Comparison of ENCODE assay signal across 1 cellular context in genomic region chr11:65416341-65417185, GRCh38.
TF ChIP-seq lines count a peak whose summit lies in the region.

No MANE protein-coding gene starts in this region.

TF ChIP-seq in H1, 55 proteins besides CTCF, POLR2A, EP300 and RAD21:
- TF ChIP-seq HDAC2 (IDR thresholded peaks at IDR 0.05; ENCODE audit: borderline replicate concordance in 1 of 2, low read depth in 2 of 2, low read length in 2 of 2): no peak; a peak in 1 of 4 replicates
- no peak for TF ChIP-seq SP2 (IDR thresholded peaks at IDR 0.05; ENCODE audit: low read length)
- peak; percentile 46; the same call in 1 of the 2 replicates for TF ChIP-seq SP1 (IDR thresholded peaks at IDR 0.05; ENCODE audit: low read depth, low read length)
- no peak for TF ChIP-seq KDM5A (IDR thresholded peaks at IDR 0.05; ENCODE audit: low read length)
- TF ChIP-seq ASH2L (IDR thresholded peaks at IDR 0.05; ENCODE audit: low read length): no peak
- TF ChIP-seq, protein P1, sequence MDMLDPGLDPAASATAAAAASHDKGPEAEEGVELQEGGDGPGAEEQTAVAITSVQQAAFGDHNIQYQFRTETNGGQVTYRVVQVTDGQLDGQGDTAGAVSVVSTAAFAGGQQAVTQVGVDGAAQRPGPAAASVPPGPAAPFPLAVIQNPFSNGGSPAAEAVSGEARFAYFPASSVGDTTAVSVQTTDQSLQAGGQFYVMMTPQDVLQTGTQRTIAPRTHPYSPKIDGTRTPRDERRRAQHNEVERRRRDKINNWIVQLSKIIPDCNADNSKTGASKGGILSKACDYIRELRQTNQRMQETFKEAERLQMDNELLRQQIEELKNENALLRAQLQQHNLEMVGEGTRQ (IDR thresholded peaks at IDR 0.05; ENCODE audit: low read length): no peak
- TF ChIP-seq CEBPB (IDR thresholded peaks at IDR 0.05; ENCODE audit: low read depth, low read length): no peak
- TF ChIP-seq POU5F1 (IDR thresholded peaks at IDR 0.05; ENCODE audit: low read depth, low read length): no peak
- TF ChIP-seq TAF1 (IDR thresholded peaks at IDR 0.05; ENCODE audit: low read depth, low read length): no peak
- no peak for TF ChIP-seq RBBP5 (IDR thresholded peaks at IDR 0.05; ENCODE audit: borderline replicate concordance, low read depth, low read length)
- TF ChIP-seq GTF2F1 (IDR thresholded peaks at IDR 0.05; ENCODE audit: borderline replicate concordance, low read depth, low read length): no peak
- no peak for TF ChIP-seq SUZ12 (IDR thresholded peaks at IDR 0.05; ENCODE audit: low read length)
- TF ChIP-seq RXRA (IDR thresholded peaks at IDR 0.05; ENCODE audit: insufficient read depth, low read depth, low read length): no peak
- no peak for TF ChIP-seq FOSL1 (IDR thresholded peaks at IDR 0.05; ENCODE audit: insufficient read depth, low read depth, low read length)
- no peak for TF ChIP-seq BACH1 (IDR thresholded peaks at IDR 0.05; ENCODE audit: low read length)
- TF ChIP-seq KDM1A (IDR thresholded peaks at IDR 0.05; ENCODE audit: borderline replicate concordance, low read length): no peak
- TF ChIP-seq GABPA (IDR thresholded peaks at IDR 0.05; ENCODE audit: borderline replicate concordance, insufficient read depth, low read length): peak; percentile 79; the same call in 1 of the 2 replicates
- no peak for TF ChIP-seq SIRT6 (IDR thresholded peaks at IDR 0.05; ENCODE audit: low read length)
- TF ChIP-seq RFX5 (IDR thresholded peaks at IDR 0.05; ENCODE audit: borderline replicate concordance, low read depth, low read length): no peak
- TF ChIP-seq MAFK (IDR thresholded peaks at IDR 0.05; ENCODE audit: low read depth, low read length): no peak
- no peak for TF ChIP-seq TAF7 (optimal IDR thresholded peaks at IDR 0.05; ENCODE audit: borderline replicate concordance, low read depth, low read length)
- no peak for TF ChIP-seq KDM4A (IDR thresholded peaks at IDR 0.05; ENCODE audit: low read depth, low read length, severe bottlenecking)
- TF ChIP-seq BCL11A (IDR thresholded peaks at IDR 0.05; ENCODE audit: low read depth in 2 of 2, low read length in 2 of 2): no peak
- no peak for TF ChIP-seq SAP30 (IDR thresholded peaks at IDR 0.05; ENCODE audit: insufficient read depth, insufficient replicate concordance, low read length)
- TF ChIP-seq SP4 (IDR thresholded peaks at IDR 0.05; ENCODE audit: low read length): 0 out of 2 replicates have a peak, but pooled peaks have one; percentile 64
- no peak for TF ChIP-seq RNF2 (IDR thresholded peaks at IDR 0.05; ENCODE audit: borderline replicate concordance, low read depth, low read length, missing control alignments, poor library complexity, severe bottlenecking)
- no peak for TF ChIP-seq HDAC6 (IDR thresholded peaks at IDR 0.05; ENCODE audit: low read depth, low read length)
- TF ChIP-seq, protein P2, sequence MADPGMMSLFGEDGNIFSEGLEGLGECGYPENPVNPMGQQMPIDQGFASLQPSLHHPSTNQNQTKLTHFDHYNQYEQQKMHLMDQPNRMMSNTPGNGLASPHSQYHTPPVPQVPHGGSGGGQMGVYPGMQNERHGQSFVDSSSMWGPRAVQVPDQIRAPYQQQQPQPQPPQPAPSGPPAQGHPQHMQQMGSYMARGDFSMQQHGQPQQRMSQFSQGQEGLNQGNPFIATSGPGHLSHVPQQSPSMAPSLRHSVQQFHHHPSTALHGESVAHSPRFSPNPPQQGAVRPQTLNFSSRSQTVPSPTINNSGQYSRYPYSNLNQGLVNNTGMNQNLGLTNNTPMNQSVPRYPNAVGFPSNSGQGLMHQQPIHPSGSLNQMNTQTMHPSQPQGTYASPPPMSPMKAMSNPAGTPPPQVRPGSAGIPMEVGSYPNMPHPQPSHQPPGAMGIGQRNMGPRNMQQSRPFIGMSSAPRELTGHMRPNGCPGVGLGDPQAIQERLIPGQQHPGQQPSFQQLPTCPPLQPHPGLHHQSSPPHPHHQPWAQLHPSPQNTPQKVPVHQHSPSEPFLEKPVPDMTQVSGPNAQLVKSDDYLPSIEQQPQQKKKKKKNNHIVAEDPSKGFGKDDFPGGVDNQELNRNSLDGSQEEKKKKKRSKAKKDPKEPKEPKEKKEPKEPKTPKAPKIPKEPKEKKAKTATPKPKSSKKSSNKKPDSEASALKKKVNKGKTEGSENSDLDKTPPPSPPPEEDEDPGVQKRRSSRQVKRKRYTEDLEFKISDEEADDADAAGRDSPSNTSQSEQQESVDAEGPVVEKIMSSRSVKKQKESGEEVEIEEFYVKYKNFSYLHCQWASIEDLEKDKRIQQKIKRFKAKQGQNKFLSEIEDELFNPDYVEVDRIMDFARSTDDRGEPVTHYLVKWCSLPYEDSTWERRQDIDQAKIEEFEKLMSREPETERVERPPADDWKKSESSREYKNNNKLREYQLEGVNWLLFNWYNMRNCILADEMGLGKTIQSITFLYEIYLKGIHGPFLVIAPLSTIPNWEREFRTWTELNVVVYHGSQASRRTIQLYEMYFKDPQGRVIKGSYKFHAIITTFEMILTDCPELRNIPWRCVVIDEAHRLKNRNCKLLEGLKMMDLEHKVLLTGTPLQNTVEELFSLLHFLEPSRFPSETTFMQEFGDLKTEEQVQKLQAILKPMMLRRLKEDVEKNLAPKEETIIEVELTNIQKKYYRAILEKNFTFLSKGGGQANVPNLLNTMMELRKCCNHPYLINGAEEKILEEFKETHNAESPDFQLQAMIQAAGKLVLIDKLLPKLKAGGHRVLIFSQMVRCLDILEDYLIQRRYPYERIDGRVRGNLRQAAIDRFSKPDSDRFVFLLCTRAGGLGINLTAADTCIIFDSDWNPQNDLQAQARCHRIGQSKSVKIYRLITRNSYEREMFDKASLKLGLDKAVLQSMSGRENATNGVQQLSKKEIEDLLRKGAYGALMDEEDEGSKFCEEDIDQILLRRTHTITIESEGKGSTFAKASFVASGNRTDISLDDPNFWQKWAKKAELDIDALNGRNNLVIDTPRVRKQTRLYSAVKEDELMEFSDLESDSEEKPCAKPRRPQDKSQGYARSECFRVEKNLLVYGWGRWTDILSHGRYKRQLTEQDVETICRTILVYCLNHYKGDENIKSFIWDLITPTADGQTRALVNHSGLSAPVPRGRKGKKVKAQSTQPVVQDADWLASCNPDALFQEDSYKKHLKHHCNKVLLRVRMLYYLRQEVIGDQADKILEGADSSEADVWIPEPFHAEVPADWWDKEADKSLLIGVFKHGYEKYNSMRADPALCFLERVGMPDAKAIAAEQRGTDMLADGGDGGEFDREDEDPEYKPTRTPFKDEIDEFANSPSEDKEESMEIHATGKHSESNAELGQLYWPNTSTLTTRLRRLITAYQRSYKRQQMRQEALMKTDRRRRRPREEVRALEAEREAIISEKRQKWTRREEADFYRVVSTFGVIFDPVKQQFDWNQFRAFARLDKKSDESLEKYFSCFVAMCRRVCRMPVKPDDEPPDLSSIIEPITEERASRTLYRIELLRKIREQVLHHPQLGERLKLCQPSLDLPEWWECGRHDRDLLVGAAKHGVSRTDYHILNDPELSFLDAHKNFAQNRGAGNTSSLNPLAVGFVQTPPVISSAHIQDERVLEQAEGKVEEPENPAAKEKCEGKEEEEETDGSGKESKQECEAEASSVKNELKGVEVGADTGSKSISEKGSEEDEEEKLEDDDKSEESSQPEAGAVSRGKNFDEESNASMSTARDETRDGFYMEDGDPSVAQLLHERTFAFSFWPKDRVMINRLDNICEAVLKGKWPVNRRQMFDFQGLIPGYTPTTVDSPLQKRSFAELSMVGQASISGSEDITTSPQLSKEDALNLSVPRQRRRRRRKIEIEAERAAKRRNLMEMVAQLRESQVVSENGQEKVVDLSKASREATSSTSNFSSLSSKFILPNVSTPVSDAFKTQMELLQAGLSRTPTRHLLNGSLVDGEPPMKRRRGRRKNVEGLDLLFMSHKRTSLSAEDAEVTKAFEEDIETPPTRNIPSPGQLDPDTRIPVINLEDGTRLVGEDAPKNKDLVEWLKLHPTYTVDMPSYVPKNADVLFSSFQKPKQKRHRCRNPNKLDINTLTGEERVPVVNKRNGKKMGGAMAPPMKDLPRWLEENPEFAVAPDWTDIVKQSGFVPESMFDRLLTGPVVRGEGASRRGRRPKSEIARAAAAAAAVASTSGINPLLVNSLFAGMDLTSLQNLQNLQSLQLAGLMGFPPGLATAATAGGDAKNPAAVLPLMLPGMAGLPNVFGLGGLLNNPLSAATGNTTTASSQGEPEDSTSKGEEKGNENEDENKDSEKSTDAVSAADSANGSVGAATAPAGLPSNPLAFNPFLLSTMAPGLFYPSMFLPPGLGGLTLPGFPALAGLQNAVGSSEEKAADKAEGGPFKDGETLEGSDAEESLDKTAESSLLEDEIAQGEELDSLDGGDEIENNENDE (IDR thresholded peaks at IDR 0.05; ENCODE audit: insufficient replicate concordance, low read length): no peak
- TF ChIP-seq CREB1 (IDR thresholded peaks at IDR 0.05): peak; percentile 45; the same call in 1 of the 2 replicates
- no peak for TF ChIP-seq JUND (IDR thresholded peaks at IDR 0.05; ENCODE audit: low read length)
- no peak for TF ChIP-seq NANOG (IDR thresholded peaks at IDR 0.05; ENCODE audit: insufficient read depth, low read depth, low read length, poor library complexity, severe bottlenecking)
- TF ChIP-seq CTBP2 (IDR thresholded peaks at IDR 0.05; ENCODE audit: borderline replicate concordance, insufficient read depth, insufficient read length, low read length): no peak
- TF ChIP-seq CHD2 (IDR thresholded peaks at IDR 0.05; ENCODE audit: low read length): no peak
- TF ChIP-seq PHF8 (conservative IDR thresholded peaks at IDR 0.05; ENCODE audit: low read depth, low read length): no peak
- TF ChIP-seq CBX8 (IDR thresholded peaks at IDR 0.05; ENCODE audit: borderline replicate concordance, low read depth, low read length): no peak
- TF ChIP-seq JUN (IDR thresholded peaks at IDR 0.05; ENCODE audit: low read depth, low read length): no peak
- no peak for TF ChIP-seq TEAD4 (IDR thresholded peaks at IDR 0.05; ENCODE audit: low read depth, low read length)
- TF ChIP-seq ZNF274 (IDR thresholded peaks at IDR 0.05; ENCODE audit: borderline replicate concordance, extremely low read depth, low read length): no peak
- TF ChIP-seq BRCA1 (IDR thresholded peaks at IDR 0.05; ENCODE audit: low read depth, low read length): no peak
- TF ChIP-seq EGR1 (IDR thresholded peaks at IDR 0.05; ENCODE audit: borderline replicate concordance, low read depth, low read length): peak; percentile 90
- TF ChIP-seq, protein P3, sequence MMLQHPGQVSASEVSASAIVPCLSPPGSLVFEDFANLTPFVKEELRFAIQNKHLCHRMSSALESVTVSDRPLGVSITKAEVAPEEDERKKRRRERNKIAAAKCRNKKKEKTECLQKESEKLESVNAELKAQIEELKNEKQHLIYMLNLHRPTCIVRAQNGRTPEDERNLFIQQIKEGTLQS (IDR thresholded peaks at IDR 0.05; ENCODE audit: insufficient read depth, low read depth, low read length): no peak
- no peak for TF ChIP-seq CBX5 (IDR thresholded peaks at IDR 0.05; ENCODE audit: low read depth, low read length)
- TF ChIP-seq CHD1 (IDR thresholded peaks at IDR 0.05; ENCODE audit: low read depth, low read length): no peak
- TF ChIP-seq YY1 (IDR thresholded peaks at IDR 0.05; ENCODE audit: low read depth, low read length): peak; percentile 54; the same call in 1 of the 2 replicates
- no peak for TF ChIP-seq EZH2 (IDR thresholded peaks at IDR 0.05; ENCODE audit: low read depth, low read length, severe bottlenecking)
- TF ChIP-seq, protein P4, sequence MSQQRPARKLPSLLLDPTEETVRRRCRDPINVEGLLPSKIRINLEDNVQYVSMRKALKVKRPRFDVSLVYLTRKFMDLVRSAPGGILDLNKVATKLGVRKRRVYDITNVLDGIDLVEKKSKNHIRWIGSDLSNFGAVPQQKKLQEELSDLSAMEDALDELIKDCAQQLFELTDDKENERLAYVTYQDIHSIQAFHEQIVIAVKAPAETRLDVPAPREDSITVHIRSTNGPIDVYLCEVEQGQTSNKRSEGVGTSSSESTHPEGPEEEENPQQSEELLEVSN (IDR thresholded peaks at IDR 0.05): no peak
- TF ChIP-seq NRF1 (IDR thresholded peaks at IDR 0.05; ENCODE audit: low read depth, low read length): no peak
- TF ChIP-seq SIN3A (conservative IDR thresholded peaks at IDR 0.05 in 1 of 2, IDR thresholded peaks at IDR 0.05 in 1 of 2; ENCODE audit: low read depth in 1 of 2, low read length in 2 of 2): peak; percentile 73 to 84; a peak in 2 of 4 replicates
- TF ChIP-seq SRF (IDR thresholded peaks at IDR 0.05; ENCODE audit: low read depth, low read length): no peak
- peak; percentile 68; the same call in 1 of the 2 replicates for TF ChIP-seq TCF12 (IDR thresholded peaks at IDR 0.05; ENCODE audit: low read depth, low read length)
- TF ChIP-seq ATF2 (IDR thresholded peaks at IDR 0.05; ENCODE audit: low read length): no peak
- no peak for TF ChIP-seq SIX5 (IDR thresholded peaks at IDR 0.05; ENCODE audit: low read depth, low read length)
- no peak for TF ChIP-seq POLR2AphosphoS5 (IDR thresholded peaks at IDR 0.05; ENCODE audit: low read depth, low read length)
- TF ChIP-seq, protein P5, sequence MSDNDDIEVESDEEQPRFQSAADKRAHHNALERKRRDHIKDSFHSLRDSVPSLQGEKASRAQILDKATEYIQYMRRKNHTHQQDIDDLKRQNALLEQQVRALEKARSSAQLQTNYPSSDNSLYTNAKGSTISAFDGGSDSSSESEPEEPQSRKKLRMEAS (IDR thresholded peaks at IDR 0.05): peak; percentile 52; the same call in 1 of the 2 replicates
- no peak; the same call in 1 of the 2 replicates for TF ChIP-seq TBP (IDR thresholded peaks at IDR 0.05; ENCODE audit: low read depth, low read length)
